23 cellular contexts compared by ENCODE assay signal in the genomic region with DNA sequence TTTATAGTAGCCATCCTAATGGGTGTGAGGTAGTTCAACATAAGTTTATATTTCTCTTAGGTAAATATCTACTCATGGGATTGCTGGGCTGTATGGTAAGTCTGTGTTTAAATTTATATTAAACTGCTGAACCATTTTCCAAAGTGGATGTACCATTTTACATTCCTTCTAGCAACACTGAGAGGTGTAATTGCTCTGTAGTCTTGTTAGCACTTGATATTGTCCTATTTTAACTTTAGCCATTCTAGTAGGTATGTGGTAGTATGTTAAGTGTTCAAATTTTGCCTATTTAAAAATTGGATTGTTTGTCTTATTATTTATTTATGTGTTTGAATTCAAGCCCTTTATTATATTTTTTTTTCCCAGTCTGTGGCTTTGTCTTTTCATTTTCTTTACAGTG.
"Had no signal": no experiment of that assay in that cellular context is flagged by ENCODE, and none has a peak within 500 bp of the region (broad histone marks: within the 10 kb centered on the region; RNA-seq: fewer than 3 reads in every experiment).

No MANE protein-coding gene starts in this region.

- H3K27me3 ChIP-seq: dorsolateral prefrontal cortex, esophagus muscularis mucosa, foreskin keratinocyte, gastroesophageal sphincter had no signal

- DNase-seq: dermis blood vessel endothelial cell; dorsolateral prefrontal cortex; effector CD4-positive, alpha-beta T cell; effector memory CD4-positive, alpha-beta T cell; foreskin keratinocyte; head of caudate nucleus; heart right ventricle; hippocampal formation; left cardiac atrium; left lung; left ventricle myocardium superior; lower lobe of right lung; mesenchymal stem cell; mucosa of descending colon had no signal

- H3K9me3 Mint-ChIP-seq: mesothelial cell of epicardium had no signal

- FAIRE-seq: colon, endothelial cell of umbilical vein, frontal cortex, islet of Langerhans, keratinocyte had no signal

- H3K9me3 ChIP-seq: esophagus muscularis mucosa, gastroesophageal sphincter, heart right ventricle, left lung, lower lobe of right lung, mucosa of descending colon had no signal

- H3K4me3 ChIP-seq: coronary artery, dorsolateral prefrontal cortex, esophagus muscularis mucosa, gastroesophageal sphincter, heart right ventricle, left lung, lower lobe of right lung, mucosa of descending colon had no signal

- H3K27ac ChIP-seq: coronary artery, dorsolateral prefrontal cortex, esophagus muscularis mucosa, foreskin keratinocyte, gastroesophageal sphincter, heart right ventricle, left lung, lower lobe of right lung had no signal

- H3K27ac Mint-ChIP-seq: mesothelial cell of epicardium had no signal

- ATAC-seq: foreskin keratinocyte, gastroesophageal sphincter, heart right ventricle, left cardiac atrium, left lung, left ventricle myocardium superior, lower lobe of right lung, mucosa of descending colon had no signal
